In the genomic region with DNA sequence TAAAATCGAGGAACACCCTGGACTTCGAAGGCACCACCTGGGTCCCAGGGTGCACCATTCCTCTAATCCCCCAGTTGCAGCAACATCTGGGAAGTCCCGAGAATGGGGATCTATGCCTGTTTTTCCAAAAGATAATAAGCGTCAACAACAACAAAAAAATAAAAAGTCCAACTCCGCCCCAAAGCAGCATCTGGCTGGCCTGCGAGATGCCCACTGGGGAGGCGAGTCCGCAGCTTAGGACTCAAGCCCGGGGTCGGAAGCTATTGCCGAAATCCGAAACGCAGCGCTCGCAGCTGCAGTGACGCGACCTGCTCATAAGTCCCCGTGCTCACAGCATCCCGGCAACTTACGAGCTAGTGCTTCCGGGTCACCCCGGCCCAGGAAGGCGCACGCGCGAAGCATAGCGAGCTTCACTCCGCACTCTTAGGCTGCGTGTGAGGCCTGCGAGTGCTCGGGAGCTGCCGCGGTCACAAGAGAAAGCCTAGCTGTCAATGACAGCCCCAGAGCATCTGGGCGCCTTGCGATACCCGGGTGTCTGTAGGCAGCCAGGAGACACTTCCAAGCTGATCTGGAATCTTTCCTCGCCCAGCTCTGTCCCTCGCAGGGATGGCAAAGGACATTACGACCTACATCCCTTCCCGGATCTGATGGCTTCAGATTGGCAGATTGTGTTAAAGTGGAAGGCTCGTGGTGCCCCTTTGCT, we compare ENCODE assay signal across 8 cellular contexts. TPM values are rescaled to one million over a fixed set of nuclear protein-coding genes. Genes with fewer than 3 reads are reported as not detected.
DNase-seq lines count a peak whose midpoint lies in the region; ATAC-seq and TF ChIP-seq lines count a peak whose summit lies in the region.

No MANE protein-coding gene starts in this region.

- H3K4me2 ChIP-seq in IMR-90 (ENCODE audit: low read depth, low read length) = peak overlapping the region; percentile 90

- H3K4me1 ChIP-seq in IMR-90 (ENCODE audit: control insufficient read depth, insufficient read depth, low read length) = peaks cover 3% of the 10 kb centered on the region; the same call in 1 of the 2 replicates
- peaks cover 7% of the 10 kb centered on the region for H3K4me1 ChIP-seq in mucosa of descending colon (ENCODE audit: low read depth)

- TF ChIP-seq RAD21 in IMR-90 (IDR thresholded peaks at IDR 0.05; ENCODE audit: low read length) = no peak

- peak overlapping the region; percentile 89 to 99 for H4K8ac ChIP-seq in IMR-90 (ENCODE audit: low read depth in 2 of 2, low read length in 2 of 2)

- H3K36me3 ChIP-seq in IMR-90 (ENCODE audit: control insufficient read depth, insufficient read depth, low read length) (peaks cover 9% of the 10 kb centered on the region), mucosa of descending colon (ENCODE audit: low read depth) (no peaks in the 10 kb centered on the region)

- TF ChIP-seq POLR2A in IMR-90 (IDR thresholded peaks at IDR 0.05; ENCODE audit: low read depth, low read length) = peak; percentile 91

- peak overlapping the region; percentile 91 for H3K9ac ChIP-seq in IMR-90 (ENCODE audit: low read depth, low read length)

- no peaks in the 10 kb centered on the region for H4K20me1 ChIP-seq in IMR-90 (ENCODE audit: insufficient read depth, low read length)

- H4K91ac ChIP-seq in IMR-90 (ENCODE audit: insufficient read depth, low read depth, low read length) = peak overlapping the region; percentile 79

- no peaks in the 10 kb centered on the region for H3K9me3 ChIP-seq in IMR-90 (ENCODE audit: control insufficient read depth, insufficient read depth, low read length)
- H3K9me3 ChIP-seq in mucosa of descending colon = no peaks in the 10 kb centered on the region

- peak overlapping the region; percentile 38 for H2AK5ac ChIP-seq in IMR-90 (ENCODE audit: low read depth, low read length)

- intact Hi-C loops in IMR-90 (cut with micrococcal nuclease) (no loop called here), mucosa of descending colon (cut with DNase I, micrococcal nuclease) (loop anchor here in 1 of 2 donors (2.0 kb wide), 1 partner anchor 70 kb away; the partner anchor contains the start of gene CCT8)

- no peaks in the 10 kb centered on the region for H3K27me3 ChIP-seq in IMR-90 (ENCODE audit: control insufficient read depth, insufficient read depth, low read length)

- no peak for TF ChIP-seq CTCF in IMR-90 (conservative IDR thresholded peaks at IDR 0.05; ENCODE audit: low read depth, low read length)
- TF ChIP-seq CTCF in mucosa of descending colon (IDR thresholded peaks at IDR 0.05) = no peak

- H3K23ac ChIP-seq in IMR-90 (ENCODE audit: low read depth, low read length) = peak overlapping the region; percentile 96

- peak overlapping the region; percentile 98 for H2AFZ ChIP-seq in IMR-90 (replicated peaks; ENCODE audit: low read length, poor library complexity)

- dilution Hi-C loops in IMR-90 (cut with HindIII; ENCODE audit: low sequenced_read_pairs, unreplicated experiment) = no loop called here

- H4K5ac ChIP-seq in IMR-90 (ENCODE audit: low read depth, low read length) = peak overlapping the region; percentile 96

- no peak overlapping the region for H2BK15ac ChIP-seq in IMR-90 (ENCODE audit: low read depth, low read length)

- peak overlapping the region; percentile 94 for H3K14ac ChIP-seq in IMR-90 (replicated peaks; ENCODE audit: low read depth, low read length)

- H3K4ac ChIP-seq in IMR-90 (ENCODE audit: low read depth, low read length) = peak overlapping the region; percentile 93

- peak overlapping the region; percentile 31; the same call in 1 of the 2 replicates for H2BK120ac ChIP-seq in IMR-90 (ENCODE audit: low read depth, low read length)

- H3K27ac ChIP-seq in IMR-90 (ENCODE audit: insufficient read depth, low read length) (peak overlapping the region; percentile 90), epithelial cell of prostate (peak overlapping the region; percentile 79)

- peaks cover 0 to 15% of the 10 kb centered on the region in 2 experiments; a peak in 2 of 4 replicates for H3K79me1 ChIP-seq in IMR-90 (ENCODE audit: low read depth in 1 of 2, low read length in 2 of 2)

- peak overlapping the region; percentile 97 for H2AK9ac ChIP-seq in IMR-90 (replicated peaks; ENCODE audit: low read depth, low read length, poor library complexity)

- peak; percentile 81 for DNase-seq in DMS114 treated with DMSO at 0.1 percent for 48 hours (lab: John Stamatoyannopoulos, UW; ENCODE audit: unreplicated experiment)
- DNase-seq in IMR-90 = peak; percentile 97
- peak; percentile 98 for DNase-seq in OCI-M1 (lab: John Stamatoyannopoulos, UW)
- DNase-seq in activated T-cell treated with anti-CD3 and anti-CD28 coated beads for 48 hours (ENCODE audit: low read depth) = peak; percentile 90
- DNase-seq in epithelial cell of prostate (ENCODE audit: low read depth, low spot score) = peak; percentile 83
- DNase-seq in mucosa of descending colon = peak; percentile 94 to 98 (median 96)
- peak; percentile 76 to 92 for DNase-seq in stimulated activated CD8-positive, alpha-beta memory T cell treated with anti-CD3 and anti-CD28 coated beads, Interleukin-4, amount 100 ng/mL, for 1 hour (ENCODE audit: low read depth in 2 of 2, low spot score in 1 of 2)

- peak overlapping the region; percentile 92 for H2BK5ac ChIP-seq in IMR-90 (ENCODE audit: low read depth, low read length, poor library complexity, severe bottlenecking)

- H3K9me1 ChIP-seq in IMR-90 (ENCODE audit: insufficient read depth, low read length) = no peaks in the 10 kb centered on the region

- H3K18ac ChIP-seq in IMR-90 (ENCODE audit: low read depth, low read length) = peak overlapping the region; percentile 62

- H2BK20ac ChIP-seq in IMR-90 (ENCODE audit: low read depth, low read length) = no peak overlapping the region

- in situ Hi-C loops in IMR-90 (cut with MboI; ENCODE audit: low sequenced_read_pairs) = no loop called here

- peak; percentile 99 for ATAC-seq in GM21529 (IDR thresholded peaks at IDR 0.05; ENCODE audit: unreplicated experiment)
- peak; percentile 99 for ATAC-seq in IMR-90 (ENCODE audit: low read depth)
- peak; percentile 100 for ATAC-seq in mucosa of descending colon

- H3K56ac ChIP-seq in IMR-90 (ENCODE audit: extremely low read depth, insufficient read depth, low read length) = peak overlapping the region; percentile 88

- CTCF ChIA-PET in IMR-90 (lab: Yijun Ruan, JAX) = interaction anchor here (1.1 kb wide), 1 partner anchor 21 kb away, joined by 3 read pairs; the partner anchor contains the start of gene USP16

- 1% methylated on average over 28 of the region's 41 CpGs; no CpG with 5 or more reads in 1 of the 2 experiments for WGBS in IMR-90 (ENCODE audit: extremely low coverage in 2 of 2, insufficient read length in 1 of 2), 2 experiments

- H3K4me3 ChIP-seq in IMR-90 (ENCODE audit: insufficient read depth, low read depth, low read length) (peak overlapping the region; percentile 53), mucosa of descending colon (peak overlapping the region; percentile 15)

- BruUV-seq in IMR-90 (replicated peaks; lab: Mats Ljungman, UMichigan) = no TSS peak

- POLR2A ChIA-PET in IMR-90 (lab: Charles Lee; ENCODE audit: unreplicated experiment) = interaction anchor here (0.8 to 1.0 kb wide), 2 partner anchors 10 to 22 kb away, joined by 5 to 7 read pairs; partner anchors contain the start of genes LTN1 and USP16

TF ChIP-seq in IMR-90, 13 proteins besides CTCF, POLR2A, EP300 and RAD21:
- TF ChIP-seq BHLHE40 (IDR thresholded peaks at IDR 0.05; ENCODE audit: low read depth, low read length) (peak; percentile 62), NFE2L2 (IDR thresholded peaks at IDR 0.05; ENCODE audit: low read depth, low read length) (no peak), CEBPB (IDR thresholded peaks at IDR 0.05; ENCODE audit: low read depth, low read length) (peak; percentile 60), SMC3 (IDR thresholded peaks at IDR 0.05; ENCODE audit: low read depth, low read length) (0 out of 2 replicates have a peak, but pooled peaks have one; percentile 6), MXI1 (IDR thresholded peaks at IDR 0.05; ENCODE audit: borderline replicate concordance, low read depth, low read length) (peak; percentile 79; the same call in 1 of the 2 replicates)
- TF ChIP-seq, protein P1, sequence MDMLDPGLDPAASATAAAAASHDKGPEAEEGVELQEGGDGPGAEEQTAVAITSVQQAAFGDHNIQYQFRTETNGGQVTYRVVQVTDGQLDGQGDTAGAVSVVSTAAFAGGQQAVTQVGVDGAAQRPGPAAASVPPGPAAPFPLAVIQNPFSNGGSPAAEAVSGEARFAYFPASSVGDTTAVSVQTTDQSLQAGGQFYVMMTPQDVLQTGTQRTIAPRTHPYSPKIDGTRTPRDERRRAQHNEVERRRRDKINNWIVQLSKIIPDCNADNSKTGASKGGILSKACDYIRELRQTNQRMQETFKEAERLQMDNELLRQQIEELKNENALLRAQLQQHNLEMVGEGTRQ (IDR thresholded peaks at IDR 0.05; ENCODE audit: low read depth, low read length) = peak; percentile 47; the same call in 1 of the 2 replicates
TF ChIP-seq in IMR-90: peak in this region for 5.

RNA-seq across cellular contexts. Expression of gene LTN1, which starts 9.9 kb away (rescaled TPM):
- total RNA-seq in IMR-90 (2012; rRNA removed) (35.5 and 45.0 TPM in 2 replicates), mucosa of descending colon (10 to 100 TPM; 24.5 to 32.7 (median 30.9) TPM)
- 4.2 and 6.7 TPM in 2 replicates for polyA plus RNA-seq in IMR-90 (2012; rRNA removed)
- polyA plus RNA-seq in IMR-90 (2012; cell fraction: cytosol; rRNA removed) = 0.56 and 0.81 TPM in 2 replicates
- polyA plus RNA-seq in IMR-90 (2012; cell fraction: nucleus; rRNA removed; ENCODE audit: low replicate concordance) = 0.77 and 9.2 TPM in 2 replicates

RNA-seq across cellular contexts. Expression of gene RWDD2B, which starts 16.6 kb away (rescaled TPM):
- total RNA-seq in IMR-90 (2012; rRNA removed) = 21.5 and 28.1 TPM in 2 replicates
- polyA plus RNA-seq in IMR-90 (2012; rRNA removed) = 15.1 and 19.6 TPM in 2 replicates
- 5.3 and 5.6 TPM in 2 replicates for polyA plus RNA-seq in IMR-90 (2012; cell fraction: cytosol; rRNA removed)
- 1.9 and 7.8 TPM in 2 replicates for polyA plus RNA-seq in IMR-90 (2012; cell fraction: nucleus; rRNA removed; ENCODE audit: low replicate concordance)
- 10 to 100 TPM in 1 of 3 donors, 1 to 10 TPM in 2; 7.7 to 15.5 (median 8.0) TPM for total RNA-seq in mucosa of descending colon

RNA-seq across cellular contexts. Expression of gene USP16, which starts 21.9 kb away (rescaled TPM):
- total RNA-seq in IMR-90 (2012; rRNA removed) = 28.7 and 47.8 TPM in 2 replicates
- 13.4 and 15.5 TPM in 2 replicates for polyA plus RNA-seq in IMR-90 (2012; rRNA removed)
- 1.2 and 1.9 TPM in 2 replicates for polyA plus RNA-seq in IMR-90 (2012; cell fraction: cytosol; rRNA removed)
- 2.0 and 22.2 TPM in 2 replicates for polyA plus RNA-seq in IMR-90 (2012; cell fraction: nucleus; rRNA removed; ENCODE audit: low replicate concordance)
- 10 to 100 TPM; 35.2 to 41.5 (median 37.6) TPM for total RNA-seq in mucosa of descending colon

Comparison
In these comparisons a context has a peak if more than half of its experiments do, and no peak if none do; other contexts are left out.
1. Peak in every context shown above with its lines: DNase-seq, ATAC-seq, H3K4me3 ChIP-seq and H3K27ac ChIP-seq.